In genomic region chr1:27366113-27366410, GRCh38 we compare ENCODE assay signal across 8 cellular contexts. TPM values are rescaled to one million over a fixed set of nuclear protein-coding genes. Genes with fewer than 3 reads are reported as not detected.
DNase-seq lines count a peak whose midpoint lies in the region; ATAC-seq lines count a peak whose summit lies in the region.

No MANE protein-coding gene starts in this region.

- peak; percentile 31 for ATAC-seq in HG03159 (IDR thresholded peaks at IDR 0.05; ENCODE audit: unreplicated experiment)
- ATAC-seq in HG02973 (IDR thresholded peaks at IDR 0.05; ENCODE audit: unreplicated experiment): no peak

- DNase-seq in G401 (ENCODE audit: low spot score) (peak; percentile 76), NOMO-1 treated with DMSO at 0.1 percent for 48 hours (lab: John Stamatoyannopoulos, UW; ENCODE audit: unreplicated experiment) (peak; percentile 21), activated T-cell treated with anti-CD3 and anti-CD28 coated beads for 4 hours (peak; percentile 39), epidermal melanocyte (ENCODE audit: insufficient read length, low spot score) (peak; percentile 75), midbrain (lab: John Stamatoyannopoulos, UW) (peak; percentile 63)
- DNase-seq in stimulated activated CD8-positive, alpha-beta memory T cell treated with anti-CD3 and anti-CD28 coated beads, Interleukin-4, amount 100 ng/mL, for 4 hours (ENCODE audit: low read depth in 2 of 2, low spot score in 1 of 2): peak; percentile 37 to 41

- in situ Hi-C loops in G401 (cut with HindIII; ENCODE audit: low sequenced_read_pairs): no loop called here

RNA-seq across cellular contexts. Expression of gene MAP3K6, which starts 0.7 kb away (rescaled TPM):
- total RNA-seq in G401 (2014; rRNA removed; shearing (Covaris generic)): 10.0 and 17.3 TPM in 2 replicates

RNA-seq across cellular contexts. Expression of gene FCN3, which starts 8.6 kb away (rescaled TPM):
- not detected in 2 replicates for total RNA-seq in G401 (2014; rRNA removed; shearing (Covaris generic))

RNA-seq across cellular contexts. Expression of gene CD164L2, which starts 17.1 kb away (rescaled TPM):
- not detected in 2 replicates for total RNA-seq in G401 (2014; rRNA removed; shearing (Covaris generic))

RNA-seq across cellular contexts. Expression of gene SYTL1, which starts 24.2 kb away (rescaled TPM):
- 38.2 and 44.0 TPM in 2 replicates for total RNA-seq in G401 (2014; rRNA removed; shearing (Covaris generic))

RNA-seq across cellular contexts. Expression of gene GPR3, which starts 26.4 kb away (rescaled TPM):
- 2.4 and 6.9 TPM in 2 replicates for total RNA-seq in G401 (2014; rRNA removed; shearing (Covaris generic))

Comparison
In these comparisons a context has a peak if more than half of its experiments do, and no peak if none do; other contexts are left out.
1. DNase-seq: peak in every context shown above with its lines; median percentile 76 in G401; 75 in epidermal melanocyte; 63 in midbrain; 39 in activated T-cell treated with anti-CD3 and anti-CD28 coated beads for 4 hours; 39 in stimulated activated CD8-positive, alpha-beta memory T cell treated with anti-CD3 and anti-CD28 coated beads, Interleukin-4, amount 100 ng/mL, for 4 hours; 21 in NOMO-1 treated with DMSO at 0.1 percent for 48 hours.